ENCODE assay signal across 8 cellular contexts in genomic region chr1:218499021-218499691, GRCh38.
DNase-seq lines count a peak whose midpoint lies in the region; ATAC-seq and TF ChIP-seq lines count a peak whose summit lies in the region.

No MANE protein-coding gene starts in this region.

- in situ Hi-C loops in mammary epithelial cell (cut with MboI; ENCODE audit: low sequenced_read_pairs in 2 of 2): no loop called here

- peak; percentile 55 for ATAC-seq in lung (ENCODE audit: insufficient read depth, low FRiP score)
- no peak for ATAC-seq in GM21526 (IDR thresholded peaks at IDR 0.05; ENCODE audit: low FRiP score, unreplicated experiment)

- dilution Hi-C loops in mammary epithelial cell (cut with HindIII; ENCODE audit: low sequenced_read_pairs): no loop called here

- no peak for TF ChIP-seq POLR2A in vagina (IDR thresholded peaks at IDR 0.05)

- 22% methylated on average over 4 of the region's 4 CpGs for WGBS in mammary epithelial cell (ENCODE audit: low coverage, missing lambda C conversion rate)
- 22 to 23% methylated on average over 4 of the region's 4 CpGs for WGBS in lung, 2 donors

- BruUV-seq in mammary epithelial cell (replicated peaks; lab: Mats Ljungman, UMichigan): TSS peak; percentile 23

- H2AFZ ChIP-seq in mammary epithelial cell (ENCODE audit: low read depth, low read length): peak overlapping the region; percentile 71
- no peak overlapping the region for H2AFZ ChIP-seq in MM.1S (ENCODE audit: low read length)

- DNase-seq in SIG-M5 treated with dmso at 0.1 percent for 504 hours (lab: John Stamatoyannopoulos, UW; ENCODE audit: unreplicated experiment) (peak; percentile 53), SIG-M5 (lab: John Stamatoyannopoulos, UW) (no peak), mammary epithelial cell (peak; percentile 80), lung (ENCODE audit: low spot score) (no peak), vagina (ENCODE audit: extremely low spot score in 2 of 2) (no peak), MM.1S (no peak)
- no peak for DNase-seq in stimulated activated CD4-positive, alpha-beta T cell treated with anti-CD3 and anti-CD28 coated beads, Interleukin-12 subunit alpha, Interleukin-12 subunit beta, amount 100 ng/mL, for 4 hours

- H3K9me2 ChIP-seq in MM.1S (replicated peaks; ENCODE audit: insufficient read depth, low read length): no peaks in the 10 kb centered on the region

- no peaks in the 10 kb centered on the region for H3K27me3 ChIP-seq in mammary epithelial cell (ENCODE audit: insufficient read depth, low read length)
- no peaks in the 10 kb centered on the region for H3K27me3 ChIP-seq in lung (ENCODE audit: control insufficient read depth, insufficient read depth)
- H3K27me3 ChIP-seq in vagina: no peaks in the 10 kb centered on the region
- H3K27me3 ChIP-seq in MM.1S (replicated peaks; ENCODE audit: insufficient read depth, low read length): no peaks in the 10 kb centered on the region

- CTCF ChIA-PET in mammary epithelial cell (lab: Charles Lee; ENCODE audit: low non-redundant PET): no interaction called here

- H3K4me2 ChIP-seq in mammary epithelial cell (ENCODE audit: insufficient read depth, low read depth, low read length): peak overlapping the region; percentile 83
- no peak overlapping the region for H3K4me2 ChIP-seq in MM.1S (ENCODE audit: low read depth, low read length)

- H4K20me1 ChIP-seq in mammary epithelial cell (ENCODE audit: insufficient read depth, low read length) (no peaks in the 10 kb centered on the region), MM.1S (ENCODE audit: insufficient read depth, low read length) (no peaks in the 10 kb centered on the region)

- peaks cover 11% of the 10 kb centered on the region for H3F3A ChIP-seq in MM.1S (ENCODE audit: insufficient read depth, low read length)

- H3K9me3 ChIP-seq in mammary epithelial cell (replicated peaks; ENCODE audit: insufficient read depth, low read length): no peaks in the 10 kb centered on the region
- no peaks in the 10 kb centered on the region for H3K9me3 ChIP-seq in lung (ENCODE audit: control insufficient read depth in 2 of 2, insufficient read depth in 1 of 2, low read length in 1 of 2)
- no peaks in the 10 kb centered on the region for H3K9me3 ChIP-seq in vagina
- no peaks in the 10 kb centered on the region for H3K9me3 ChIP-seq in MM.1S (replicated peaks; ENCODE audit: insufficient read depth, low read length)

- no peaks in the 10 kb centered on the region for H3K79me2 ChIP-seq in mammary epithelial cell (ENCODE audit: insufficient read depth, low read length)
- no peaks in the 10 kb centered on the region for H3K79me2 ChIP-seq in MM.1S (ENCODE audit: low read length)

- TF ChIP-seq CTCF in mammary epithelial cell (conservative IDR thresholded peaks at IDR 0.05 in 1 of 2, IDR thresholded peaks at IDR 0.05 in 1 of 2; ENCODE audit: extremely low read depth in 1 of 2, insufficient read depth in 1 of 2, low read depth in 1 of 2, low read length in 2 of 2) (no peak), lung (IDR thresholded peaks at IDR 0.05; ENCODE audit: control extremely low read depth, extremely low read depth) (no peak), vagina (IDR thresholded peaks at IDR 0.05) (no peak), MM.1S (IDR thresholded peaks at IDR 0.05; ENCODE audit: low read length) (no peak)

- peaks cover 35% of the 10 kb centered on the region for H3K4me1 ChIP-seq in mammary epithelial cell (ENCODE audit: insufficient read depth, low read length)
- H3K4me1 ChIP-seq in lung (ENCODE audit: control insufficient read depth in 2 of 2, insufficient read depth in 2 of 2, low read length in 2 of 2): no peaks in the 10 kb centered on the region
- H3K4me1 ChIP-seq in vagina: peaks cover 22% of the 10 kb centered on the region
- H3K4me1 ChIP-seq in MM.1S (ENCODE audit: low read length): peaks cover 13% of the 10 kb centered on the region

- intact Hi-C loops in mammary epithelial cell (cut with micrococcal nuclease): loop anchor here (5.0 kb wide), 3 partner anchors 72 to 178 kb away; no protein-coding TSS in a partner anchor
- intact Hi-C loops in vagina (cut with DNase I): no loop called here

- H3K36me3 ChIP-seq in mammary epithelial cell (ENCODE audit: insufficient read depth, low read length): no peaks in the 10 kb centered on the region
- no peaks in the 10 kb centered on the region for H3K36me3 ChIP-seq in lung (ENCODE audit: control insufficient read depth in 2 of 2, insufficient read depth in 2 of 2, low read length in 2 of 2)
- no peaks in the 10 kb centered on the region for H3K36me3 ChIP-seq in vagina
- H3K36me3 ChIP-seq in MM.1S (replicated peaks; ENCODE audit: insufficient read depth, low read length): no peaks in the 10 kb centered on the region

- H3K4me3 ChIP-seq in mammary epithelial cell (replicated peaks in 1 of 3; ENCODE audit: insufficient read depth in 1 of 3, low read depth in 2 of 3, low read length in 3 of 3) (peak overlapping the region in 2 of 3 experiments; percentile 23 to 29), lung (no peak overlapping the region), vagina (peak overlapping the region; percentile 16 to 27), MM.1S (ENCODE audit: low read length) (no peak overlapping the region)

- peak overlapping the region; percentile 94 for H3K27ac ChIP-seq in mammary epithelial cell (ENCODE audit: insufficient read depth, low read depth, low read length)
- no peak overlapping the region for H3K27ac ChIP-seq in lung (ENCODE audit: low read depth in 1 of 2, low read length in 1 of 2)
- H3K27ac ChIP-seq in vagina: peak overlapping the region; percentile 65
- H3K27ac ChIP-seq in MM.1S (ENCODE audit: low read length): no peak overlapping the region

- H3K9ac ChIP-seq in mammary epithelial cell (ENCODE audit: insufficient read depth, low read length) (peak overlapping the region; percentile 93), MM.1S (ENCODE audit: low read length) (no peak overlapping the region)

Comparison
In these comparisons a context has a peak if more than half of its experiments do, and no peak if none do; other contexts are left out.
1. DNase-seq: peak in SIG-M5 treated with dmso at 0.1 percent for 504 hours (single experiment) and mammary epithelial cell (single experiment); none in SIG-M5 (single experiment), lung (single experiment), vagina (0 of 2), stimulated activated CD4-positive, alpha-beta T cell treated with anti-CD3 and anti-CD28 coated beads, Interleukin-12 subunit alpha, Interleukin-12 subunit beta, amount 100 ng/mL, for 4 hours (single experiment) and MM.1S (single experiment).
2. H3K27ac ChIP-seq: peak in mammary epithelial cell (single experiment) and vagina (single experiment); none in lung (0 of 2) and MM.1S (single experiment).
3. H3K4me3 ChIP-seq: peak in mammary epithelial cell (2 of 3) and vagina (2 of 2); none in lung (single experiment) and MM.1S (single experiment).